ENCODE assay signal across 1 cellular context in the genomic region with DNA sequence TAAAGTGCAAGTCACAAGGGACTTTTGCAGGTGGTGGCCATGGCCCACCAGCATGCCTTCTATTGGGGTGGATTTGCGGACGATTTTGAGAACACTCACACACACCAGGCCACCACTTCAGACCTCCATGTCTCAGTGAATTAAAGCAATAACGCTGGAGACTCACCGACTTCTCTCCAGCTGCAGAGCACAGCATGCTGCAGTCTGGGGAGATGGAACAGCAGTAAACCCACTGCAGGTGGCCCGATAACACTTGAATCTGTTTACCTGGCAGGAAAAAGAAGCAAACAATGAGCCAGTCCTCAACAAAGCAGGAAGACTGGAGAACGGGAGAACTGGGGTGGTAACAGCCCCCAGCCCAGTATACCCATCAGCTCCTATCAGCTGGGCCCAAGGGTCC.
TF ChIP-seq lines count a peak whose summit lies in the region.

No MANE protein-coding gene starts in this region.

TF ChIP-seq in HepG2, 621 proteins besides CTCF, POLR2A, EP300 and RAD21:
- TF ChIP-seq HIVEP1 (CRISPR knock-in tag; IDR thresholded peaks at IDR 0.05) (no peak), XRCC5 (optimal IDR thresholded peaks at IDR 0.05; ENCODE audit: low read length) (no peak), ZFP37 (CRISPR knock-in tag; IDR thresholded peaks at IDR 0.05; ENCODE audit: borderline replicate concordance) (no peak), EEA1 (CRISPR knock-in tag; IDR thresholded peaks at IDR 0.05; ENCODE audit: borderline replicate concordance) (no peak), ATRX (CRISPR knock-in tag; IDR thresholded peaks at IDR 0.05; ENCODE audit: borderline replicate concordance) (no peak), ZNF784 (CRISPR knock-in tag; IDR thresholded peaks at IDR 0.05; ENCODE audit: borderline replicate concordance) (no peak), TFDP2 (CRISPR knock-in tag; IDR thresholded peaks at IDR 0.05) (no peak), CC2D1A (CRISPR knock-in tag; IDR thresholded peaks at IDR 0.05) (no peak), ZGPAT (CRISPR knock-in tag; IDR thresholded peaks at IDR 0.05) (no peak), GATA4 (IDR thresholded peaks at IDR 0.05; ENCODE audit: borderline replicate concordance, low read depth) (no peak), MTF2 (CRISPR knock-in tag; IDR thresholded peaks at IDR 0.05; ENCODE audit: borderline replicate concordance) (no peak), ZNF615 (CRISPR knock-in tag; IDR thresholded peaks at IDR 0.05; ENCODE audit: borderline replicate concordance) (no peak), ZNF788 (CRISPR knock-in tag; IDR thresholded peaks at IDR 0.05; ENCODE audit: borderline replicate concordance) (no peak), ZNF263 (CRISPR knock-in tag; IDR thresholded peaks at IDR 0.05) (no peak)
